In genomic region chr17:78019367-78019975, GRCh38 we compare ENCODE assay signal across 8 cellular contexts.
DNase-seq lines count a peak whose midpoint lies in the region; ATAC-seq and TF ChIP-seq lines count a peak whose summit lies in the region.

No MANE protein-coding gene starts in this region.

- no peaks in the 10 kb centered on the region for H3K27me3 Mint-ChIP-seq in activated CD4-positive, alpha-beta memory T cell treated with anti-CD3 and anti-CD28 coated beads, Interleukin-2, amount 10 ng/mL, durations not matched to agents 7 days and 5 days
- no peaks in the 10 kb centered on the region for H3K27me3 Mint-ChIP-seq in activated CD4-positive, alpha-beta memory T cell treated with anti-CD3 and anti-CD28 coated beads for 36 hours

- no peaks in the 10 kb centered on the region for H3K36me3 ChIP-seq in body of pancreas (replicated peaks in 1 of 2; ENCODE audit: insufficient read depth in 1 of 2, low read depth in 2 of 2)

- peak overlapping the region; percentile 57 for H3K4me3 Mint-ChIP-seq in activated CD4-positive, alpha-beta memory T cell treated with anti-CD3 and anti-CD28 coated beads, Interleukin-2, amount 10 ng/mL, durations not matched to agents 7 days and 5 days
- H3K4me3 Mint-ChIP-seq in activated CD4-positive, alpha-beta memory T cell treated with anti-CD3 and anti-CD28 coated beads for 36 hours: no peak overlapping the region

- H3K27ac Mint-ChIP-seq in activated CD4-positive, alpha-beta memory T cell treated with anti-CD3 and anti-CD28 coated beads, Interleukin-2, amount 10 ng/mL, durations not matched to agents 7 days and 5 days: peak overlapping the region; percentile 83
- H3K27ac Mint-ChIP-seq in activated CD4-positive, alpha-beta memory T cell treated with anti-CD3 and anti-CD28 coated beads for 36 hours: no peak overlapping the region

- no peak overlapping the region for H3K27ac ChIP-seq in body of pancreas

- no peak overlapping the region for H3K4me3 ChIP-seq in body of pancreas

- no peaks in the 10 kb centered on the region for H3K9me3 Mint-ChIP-seq in activated CD4-positive, alpha-beta memory T cell treated with anti-CD3 and anti-CD28 coated beads, Interleukin-2, amount 10 ng/mL, durations not matched to agents 7 days and 5 days
- H3K9me3 Mint-ChIP-seq in activated CD4-positive, alpha-beta memory T cell treated with anti-CD3 and anti-CD28 coated beads for 36 hours: no peaks in the 10 kb centered on the region

- POLR2A ChIA-PET in activated CD4-positive, alpha-beta memory T cell treated with anti-CD3 and anti-CD28 coated beads, Interleukin-2, amount 10 ng/mL, durations not matched to agents 7 days and 5 days (lab: Charles Lee): interaction anchor here (0.8 to 2.6 kb wide), 4 partner anchors 61 to 233 kb away, joined by 3 to 26 read pairs (median 4); partner anchors contain the start of genes TMC6 and TNRC6C
- POLR2A ChIA-PET in activated CD4-positive, alpha-beta memory T cell treated with anti-CD3 and anti-CD28 coated beads for 36 hours (lab: Charles Lee): interaction anchor here (0.8 to 1.8 kb wide), 2 partner anchors 21 to 61 kb away, joined by 3 to 7 read pairs; partner anchors contain the start of gene TNRC6C

- no peak for TF ChIP-seq POLR2A in body of pancreas (IDR thresholded peaks at IDR 0.05)

- H3K4me1 ChIP-seq in body of pancreas: no peaks in the 10 kb centered on the region

- H3K9me3 ChIP-seq in body of pancreas: no peaks in the 10 kb centered on the region

- no peaks in the 10 kb centered on the region for H3K27me3 ChIP-seq in body of pancreas

- peaks cover 26% of the 10 kb centered on the region for H3K4me1 Mint-ChIP-seq in activated CD4-positive, alpha-beta memory T cell treated with anti-CD3 and anti-CD28 coated beads, Interleukin-2, amount 10 ng/mL, durations not matched to agents 7 days and 5 days
- H3K4me1 Mint-ChIP-seq in activated CD4-positive, alpha-beta memory T cell treated with anti-CD3 and anti-CD28 coated beads for 36 hours (ENCODE audit: low read depth): peaks cover 28% of the 10 kb centered on the region

- DNase-seq in activated CD4-positive, alpha-beta memory T cell treated with anti-CD3 and anti-CD28 coated beads, Interleukin-2, amount 10 ng/mL, durations not matched to agents 7 days and 5 days: no peak
- DNase-seq in activated CD4-positive, alpha-beta memory T cell treated with anti-CD3 and anti-CD28 coated beads for 36 hours: no peak
- peak; percentile 59 for DNase-seq in NCI-H1694 treated with DMSO at 0.1 percent for 48 hours (lab: John Stamatoyannopoulos, UW)
- DNase-seq in body of pancreas: no peak
- peak; percentile 51 to 66 for DNase-seq in lung microvascular endothelial cell (ENCODE audit: low read depth in 2 of 2)
- DNase-seq in mucosa of gallbladder (ENCODE audit: low spot score): no peak
- no peak for DNase-seq in NCI-H1436 (lab: John Stamatoyannopoulos, UW)

- peaks cover 6% of the 10 kb centered on the region for H3K36me3 Mint-ChIP-seq in activated CD4-positive, alpha-beta memory T cell treated with anti-CD3 and anti-CD28 coated beads, Interleukin-2, amount 10 ng/mL, durations not matched to agents 7 days and 5 days (ENCODE audit: low read depth)
- no peaks in the 10 kb centered on the region for H3K36me3 Mint-ChIP-seq in activated CD4-positive, alpha-beta memory T cell treated with anti-CD3 and anti-CD28 coated beads for 36 hours

- no peak for ATAC-seq in body of pancreas
- ATAC-seq in GM21528 (IDR thresholded peaks at IDR 0.05; ENCODE audit: low FRiP score, unreplicated experiment): no peak

- TF ChIP-seq CTCF in body of pancreas (IDR thresholded peaks at IDR 0.05): peak in 6 of 7 experiments; percentile 33 to 57 (median 45)

- CTCF ChIA-PET in activated CD4-positive, alpha-beta memory T cell treated with anti-CD3 and anti-CD28 coated beads, Interleukin-2, amount 10 ng/mL, durations not matched to agents 7 days and 5 days (lab: Charles Lee): interaction anchor here (0.8 to 3.8 kb wide), 27 partner anchors 10 to 619 kb away, joined by 3 to 35 read pairs (median 4); partner anchors contain the start of genes AFMID, TK1 and TMC6
- CTCF ChIA-PET in activated CD4-positive, alpha-beta memory T cell treated with anti-CD3 and anti-CD28 coated beads for 36 hours (lab: Charles Lee): interaction anchor here (0.6 to 5.6 kb wide), 40 partner anchors 9 to 496 kb away, joined by 3 to 55 read pairs (median 5); partner anchors contain the start of gene TNRC6C

- intact Hi-C loops in activated CD4-positive, alpha-beta memory T cell treated with anti-CD3 and anti-CD28 coated beads for 36 hours (cut with micrococcal nuclease): loop anchor here (1.0 to 10.0 kb wide), 2 partner anchors 66 to 375 kb away; no protein-coding TSS in a partner anchor
- intact Hi-C loops in body of pancreas (cut with DNase I): loop anchor here (10.0 kb wide), 1 partner anchor 475 kb away; no protein-coding TSS in a partner anchor

Comparison
In these comparisons a context has a peak if more than half of its experiments do, and no peak if none do; other contexts are left out.
1. DNase-seq: peak in NCI-H1694 treated with DMSO at 0.1 percent for 48 hours (single experiment) and lung microvascular endothelial cell (2 of 2); none in activated CD4-positive, alpha-beta memory T cell treated with anti-CD3 and anti-CD28 coated beads, Interleukin-2, amount 10 ng/mL, durations not matched to agents 7 days and 5 days (single experiment), activated CD4-positive, alpha-beta memory T cell treated with anti-CD3 and anti-CD28 coated beads for 36 hours (single experiment), body of pancreas (0 of 4), mucosa of gallbladder (single experiment) and NCI-H1436 (single experiment).